In the genomic region with DNA sequence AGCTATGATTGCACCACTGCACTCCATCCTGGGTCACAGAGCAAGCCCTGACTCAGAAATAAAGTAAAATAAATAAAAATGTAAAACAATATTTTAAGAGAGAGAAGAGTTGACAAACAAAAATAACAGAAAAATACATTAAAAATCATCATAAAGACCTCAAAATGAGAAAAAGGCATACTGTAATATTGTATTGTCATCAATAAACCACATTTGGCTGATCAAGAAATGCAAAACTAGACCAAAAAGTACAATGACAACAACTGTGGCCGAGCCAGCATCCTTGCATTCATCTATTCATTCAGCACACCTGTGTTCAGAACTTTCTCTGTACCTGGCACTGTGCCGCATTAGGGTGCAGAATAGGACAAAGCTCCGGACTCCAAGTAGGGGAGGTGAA, we compare ENCODE assay signal across 8 cellular contexts.
"Had no signal": no experiment of that assay in that cellular context is flagged by ENCODE, and none has a peak within 500 bp of the region (broad histone marks: within the 10 kb centered on the region; RNA-seq: fewer than 3 reads in every experiment).

No MANE protein-coding gene starts in this region.

- H3K4me3 ChIP-seq: K562 had no signal

- FAIRE-seq: HTR-8/SVneo, K562 had no signal

- H3K27ac ChIP-seq: HL-60, KMS-11 had no signal

- H3K4me2 ChIP-seq: KMS-11 had no signal

- ATAC-seq: K562 had no signal

- H3K9ac ChIP-seq: KMS-11 had no signal

- DNase-seq: IMR-90, Karpas-422, KBM-7, KG1 had no signal
